14 cellular contexts compared by ENCODE assay signal in the genomic region with DNA sequence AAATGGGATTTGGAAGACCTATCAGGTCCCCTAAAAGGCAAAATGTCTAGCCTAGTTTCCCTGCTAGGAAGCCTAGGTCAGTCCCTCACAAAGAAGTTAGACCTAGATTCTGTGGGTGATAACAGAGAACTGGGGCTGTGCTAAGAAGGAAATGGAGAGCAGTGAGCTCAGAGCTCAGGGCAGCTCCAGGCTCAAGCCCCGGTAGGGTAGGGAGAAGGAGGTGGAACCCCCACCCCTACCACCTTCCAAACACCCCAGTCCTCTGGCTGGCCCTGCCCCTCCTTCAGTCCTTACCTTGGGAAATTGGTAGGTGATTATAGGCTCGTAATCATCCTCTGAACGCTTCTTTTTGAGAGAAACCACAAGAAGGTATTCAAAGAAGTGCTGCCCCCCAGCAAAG. TPM values are rescaled to one million over a fixed set of nuclear protein-coding genes. Genes with fewer than 3 reads are reported as not detected.
A peak's percentile ranks its signal among the peaks of the same experiment; 100 is the strongest.
DNase-seq lines count a peak whose midpoint lies in the region; ATAC-seq and TF ChIP-seq lines count a peak whose summit lies in the region.
"Had no signal": no experiment of that assay in that cellular context is flagged by ENCODE, and none has a peak within 500 bp of the region (broad histone marks: within the 10 kb centered on the region; RNA-seq: fewer than 3 reads in every experiment).

No MANE protein-coding gene starts in this region.

- TF ChIP-seq CTCF in right lobe of liver (IDR thresholded peaks at IDR 0.05) (no peak), suprapubic skin (IDR thresholded peaks at IDR 0.05) (no peak)

- H3K27ac ChIP-seq in right lobe of liver (peak overlapping the region; percentile 52 to 71 (median 62)), suprapubic skin (peak overlapping the region; percentile 92)
- H3K27ac ChIP-seq: VCaP had no signal

- POLR2A ChIA-PET in activated CD4-positive, alpha-beta memory T cell treated with anti-CD3 and anti-CD28 coated beads for 36 hours (lab: Charles Lee), result interaction anchor here (0.9 to 13.7 kb wide), 6 partner anchors 12 to 526 kb away, joined by 3 to 256 read pairs (median 5); a partner anchor contains a TSS

- peak overlapping the region; percentile 98 for H3K4me3 Mint-ChIP-seq in activated naive CD4-positive, alpha-beta T cell treated with anti-CD3 and anti-CD28 coated beads for 36 hours
- peak overlapping the region; percentile 92 for H3K4me3 Mint-ChIP-seq in activated CD4-positive, alpha-beta memory T cell treated with anti-CD3 and anti-CD28 coated beads for 36 hours

- no peak for TF ChIP-seq EP300 in suprapubic skin (IDR thresholded peaks at IDR 0.05)

- H3K27me3 ChIP-seq in right lobe of liver (no peaks in the 10 kb centered on the region), suprapubic skin (peaks cover 5% of the 10 kb centered on the region)

- H3K36me3 Mint-ChIP-seq in activated naive CD4-positive, alpha-beta T cell treated with anti-CD3 and anti-CD28 coated beads for 36 hours (ENCODE audit: low read depth), result peaks cover 67% of the 10 kb centered on the region
- H3K36me3 Mint-ChIP-seq in activated CD4-positive, alpha-beta memory T cell treated with anti-CD3 and anti-CD28 coated beads for 36 hours, result peaks cover 62% of the 10 kb centered on the region

- no peak for DNase-seq in activated naive CD4-positive, alpha-beta T cell treated with anti-CD3 and anti-CD28 coated beads for 36 hours
- DNase-seq in activated naive CD4-positive, alpha-beta T cell treated with anti-CD3 and anti-CD28 coated beads, Interleukin-2, amount 50 U/mL, for 16 hours, result no peak
- no peak for DNase-seq in activated CD4-positive, alpha-beta memory T cell treated with anti-CD3 and anti-CD28 coated beads for 36 hours
- DNase-seq in right lobe of liver (no peak), suprapubic skin (ENCODE audit: low spot score in 2 of 2) (no peak), activated gamma-delta T cell treated with Interleukin-2 at 50 U/mL for 16 hours (no peak), DMS79 treated with DMSO at 0.1 percent for 48 hours (lab: John Stamatoyannopoulos, UW) (no peak)
- DNase-seq: H7; NCI-H226; stimulated activated CD4-positive, alpha-beta T cell treated with anti-CD3 and anti-CD28 coated beads, Interleukin-12 subunit alpha, Interleukin-12 subunit beta, amount 100 ng/mL, for 4 hours; stimulated activated CD8-positive, alpha-beta memory T cell treated with anti-CD3 and anti-CD28 coated beads, Interleukin-4, amount 100 ng/mL, for 48 hours had no signal

- CTCF ChIA-PET in activated naive CD4-positive, alpha-beta T cell treated with anti-CD3 and anti-CD28 coated beads for 36 hours (lab: Charles Lee), result interaction anchor here (1.0 to 13.5 kb wide), 8 partner anchors 8 to 201 kb away, joined by 3 to 234 read pairs (median 8); no protein-coding TSS in a partner anchor
- CTCF ChIA-PET in activated CD4-positive, alpha-beta memory T cell treated with anti-CD3 and anti-CD28 coated beads for 36 hours (lab: Charles Lee), result interaction anchor here (0.7 to 7.8 kb wide), 8 partner anchors 12 to 308 kb away, joined by 3 to 143 read pairs (median 12); no protein-coding TSS in a partner anchor

- H3K36me3 ChIP-seq in right lobe of liver (peaks cover 0 to 7% (median 0%) of the 10 kb centered on the region in 4 donors), suprapubic skin (peaks cover 13% of the 10 kb centered on the region)
- H3K36me3 ChIP-seq: ascending aorta had no signal

- WGBS in right lobe of liver (ENCODE audit: insufficient coverage, low coverage, low lambda C conversion rate, missing lambda C conversion rate), result 67% methylated on average over 1 of the region's 3 CpGs
- WGBS in suprapubic skin, result 66% methylated on average over 3 of the region's 3 CpGs

- peaks cover 58% of the 10 kb centered on the region for H3K4me1 Mint-ChIP-seq in activated naive CD4-positive, alpha-beta T cell treated with anti-CD3 and anti-CD28 coated beads for 36 hours (ENCODE audit: low read depth)
- H3K4me1 Mint-ChIP-seq in activated CD4-positive, alpha-beta memory T cell treated with anti-CD3 and anti-CD28 coated beads for 36 hours (ENCODE audit: low read depth), result peaks cover 58% of the 10 kb centered on the region

- H3K27me3 Mint-ChIP-seq in activated naive CD4-positive, alpha-beta T cell treated with anti-CD3 and anti-CD28 coated beads for 36 hours (ENCODE audit: low read depth), result no peaks in the 10 kb centered on the region
- no peaks in the 10 kb centered on the region for H3K27me3 Mint-ChIP-seq in activated CD4-positive, alpha-beta memory T cell treated with anti-CD3 and anti-CD28 coated beads for 36 hours

- H3K4me3 ChIP-seq in right lobe of liver (peak overlapping the region; percentile 3 to 32 (median 6)), suprapubic skin (peak overlapping the region; percentile 34)

- H3K27ac Mint-ChIP-seq in activated naive CD4-positive, alpha-beta T cell treated with anti-CD3 and anti-CD28 coated beads for 36 hours, result peak overlapping the region; percentile 99
- peak overlapping the region; percentile 97 for H3K27ac Mint-ChIP-seq in activated CD4-positive, alpha-beta memory T cell treated with anti-CD3 and anti-CD28 coated beads for 36 hours

- no peaks in the 10 kb centered on the region for H3K9me3 Mint-ChIP-seq in activated naive CD4-positive, alpha-beta T cell treated with anti-CD3 and anti-CD28 coated beads for 36 hours
- no peaks in the 10 kb centered on the region for H3K9me3 Mint-ChIP-seq in activated CD4-positive, alpha-beta memory T cell treated with anti-CD3 and anti-CD28 coated beads for 36 hours

- intact Hi-C loops in activated naive CD4-positive, alpha-beta T cell treated with anti-CD3 and anti-CD28 coated beads for 36 hours (cut with micrococcal nuclease), result no loop called here
- intact Hi-C loops in activated CD4-positive, alpha-beta memory T cell treated with anti-CD3 and anti-CD28 coated beads for 36 hours (cut with micrococcal nuclease), result loop anchor here (2.0 kb wide), 1 partner anchor 53 kb away; no protein-coding TSS in a partner anchor
- intact Hi-C loops in right lobe of liver (cut with DNase I), result no loop called here

- H3K9me3 ChIP-seq in right lobe of liver, result no peaks in the 10 kb centered on the region
- H3K9me3 ChIP-seq in suprapubic skin, result no peaks in the 10 kb centered on the region
- H3K9me3 ChIP-seq: ascending aorta had no signal

- H3K4me1 ChIP-seq in right lobe of liver (peaks cover 0 to 68% (median 29%) of the 10 kb centered on the region in 4 donors), suprapubic skin (peaks cover 53% of the 10 kb centered on the region)

- TF ChIP-seq POLR2A in right lobe of liver (IDR thresholded peaks at IDR 0.05) (no peak), suprapubic skin (IDR thresholded peaks at IDR 0.05) (no peak)

- ATAC-seq in right lobe of liver (no peak), HG02623 (IDR thresholded peaks at IDR 0.05; ENCODE audit: unreplicated experiment) (no peak)

RNA-seq across cellular contexts. Expression of a gene that starts 1.1 kb away (rescaled TPM):
- 100 to 1,000 TPM; 210 to 213 TPM for total RNA-seq in activated naive CD4-positive, alpha-beta T cell treated with anti-CD3 and anti-CD28 coated beads for 36 hours
- 100 to 1,000 TPM; 156 to 157 TPM for total RNA-seq in activated CD4-positive, alpha-beta memory T cell treated with anti-CD3 and anti-CD28 coated beads for 36 hours
- total RNA-seq in right lobe of liver (10 to 100 TPM in 5 of 6 experiments, 1 to 10 TPM in 1; 9.6 to 18.6 (median 13.9) TPM), suprapubic skin (10 to 100 TPM; 25.3 to 37.1 (median 31.8) TPM)
- total RNA-seq: H7 had no signal

RNA-seq across cellular contexts. Expression of a gene that starts 28.2 kb away (rescaled TPM):
- total RNA-seq in activated naive CD4-positive, alpha-beta T cell treated with anti-CD3 and anti-CD28 coated beads for 36 hours, result 1 to 10 TPM; 5.3 to 5.5 TPM
- total RNA-seq in activated CD4-positive, alpha-beta memory T cell treated with anti-CD3 and anti-CD28 coated beads for 36 hours, result 1 to 10 TPM; 2.2 to 2.8 TPM
- under 1 TPM in 5 of 6 experiments, not detected in 1; 0.15 to 0.58 (median 0.26) TPM for total RNA-seq in right lobe of liver
- total RNA-seq in suprapubic skin, result 1 to 10 TPM; 4.7 to 9.8 (median 7.7) TPM
- total RNA-seq: H7 had no signal

RNA-seq across cellular contexts. Expression of a gene that starts 59.3 kb away (rescaled TPM):
- 10 to 100 TPM; 29.0 to 30.3 TPM for total RNA-seq in activated naive CD4-positive, alpha-beta T cell treated with anti-CD3 and anti-CD28 coated beads for 36 hours
- 10 to 100 TPM; 23.9 to 28.8 TPM for total RNA-seq in activated CD4-positive, alpha-beta memory T cell treated with anti-CD3 and anti-CD28 coated beads for 36 hours
- 10 to 100 TPM; 21.9 to 35.0 (median 27.8) TPM for total RNA-seq in right lobe of liver
- total RNA-seq in suprapubic skin, result 10 to 100 TPM; 29.8 to 50.8 (median 36.9) TPM

RNA-seq across cellular contexts. Expression of a gene that starts 59.4 kb away (rescaled TPM):
- total RNA-seq in activated naive CD4-positive, alpha-beta T cell treated with anti-CD3 and anti-CD28 coated beads for 36 hours, result 10 to 100 TPM; 27.7 to 31.1 TPM
- 10 to 100 TPM; 30.1 to 30.5 TPM for total RNA-seq in activated CD4-positive, alpha-beta memory T cell treated with anti-CD3 and anti-CD28 coated beads for 36 hours
- total RNA-seq in right lobe of liver (10 to 100 TPM; 16.7 to 37.2 (median 22.9) TPM), suprapubic skin (10 to 100 TPM; 24.4 to 37.1 (median 31.1) TPM)

Comparison
In these comparisons a context has a peak if more than half of its experiments do, and no peak if none do; other contexts are left out.
1. RNA of a gene that starts 1.1 kb away (total RNA-seq): 210 to 213 TPM in activated naive CD4-positive, alpha-beta T cell treated with anti-CD3 and anti-CD28 coated beads for 36 hours and 156 to 157 TPM in activated CD4-positive, alpha-beta memory T cell treated with anti-CD3 and anti-CD28 coated beads for 36 hours; 25.3 to 37.1 TPM in suprapubic skin and 9.6 to 18.6 TPM in right lobe of liver; every median in the first group is over 4 times any median in the second.